ENCODE assay signal across 11 cellular contexts in genomic region chr1:183821309-183822080, GRCh38. TPM values are rescaled to one million over a fixed set of nuclear protein-coding genes. Genes with fewer than 3 reads are reported as not detected.
DNase-seq lines count a peak whose midpoint lies in the region; ATAC-seq, FAIRE-seq and TF ChIP-seq lines count a peak whose summit lies in the region.
"Had no signal": no experiment of that assay in that cellular context is flagged by ENCODE, and none has a peak within 500 bp of the region (broad histone marks: within the 10 kb centered on the region; RNA-seq: fewer than 3 reads in every experiment).

No MANE protein-coding gene starts in this region.

- FAIRE-seq in HepG2 (lab: Jason Lieb, UNC) = no peak
- FAIRE-seq: A204.1, H1 had no signal

- no peaks in the 10 kb centered on the region for H3K9me3 ChIP-seq in liver (ENCODE audit: control insufficient read depth in 4 of 4, low read length in 3 of 4)
- H3K9me3 ChIP-seq in HepG2 (ENCODE audit: low read length) = no peaks in the 10 kb centered on the region
- H3K9me3 ChIP-seq in osteoblast (ENCODE audit: low read depth, low read length) = no peaks in the 10 kb centered on the region

- CTCF ChIA-PET in HepG2 (lab: Yijun Ruan, JAX; ENCODE audit: low intra/inter-chr PET ratio, low total read pairs) = no interaction called here

- TF ChIP-seq EP300 in HepG2 (IDR thresholded peaks at IDR 0.05; ENCODE audit: low read depth in 2 of 2, low read length in 2 of 2) (no peak), HepG2 (CRISPR knock-in tag; IDR thresholded peaks at IDR 0.05; ENCODE audit: borderline replicate concordance) (no peak)

- no peak overlapping the region for H2AFZ ChIP-seq in HepG2 (ENCODE audit: low read length)
- peak overlapping the region; percentile 10 for H2AFZ ChIP-seq in osteoblast (ENCODE audit: low read length)
- H2AFZ ChIP-seq: PC-9 had no signal

- POLR2A ChIA-PET in HepG2 (lab: Yijun Ruan, JAX) = no interaction called here

- no TSS peak for BruUV-seq in HepG2 (replicated peaks; lab: Mats Ljungman, UMichigan)

- TF ChIP-seq RAD21 in liver (IDR thresholded peaks at IDR 0.05) (no peak), HepG2 (CRISPR knock-in tag; IDR thresholded peaks at IDR 0.05) (no peak)

- peaks cover 0 to 4% (median under 1%) of the 10 kb centered on the region in 4 donors for H3K4me1 ChIP-seq in liver (ENCODE audit: control insufficient read depth in 4 of 4, insufficient read depth in 4 of 4, low read length in 3 of 4)
- H3K4me1 ChIP-seq in HepG2 (ENCODE audit: insufficient read depth, low read length) = no peaks in the 10 kb centered on the region
- peaks cover 34% of the 10 kb centered on the region for H3K4me1 ChIP-seq in osteoblast (ENCODE audit: insufficient read depth, low read length)

- H3K36me3 ChIP-seq in liver (ENCODE audit: control insufficient read depth in 4 of 4, insufficient read depth in 3 of 4, low read depth in 1 of 4, low read length in 3 of 4) (no peaks in the 10 kb centered on the region), HepG2 (replicated peaks in 1 of 2; ENCODE audit: control insufficient read depth in 1 of 2, insufficient read depth in 2 of 2, low read length in 2 of 2) (no peaks in the 10 kb centered on the region), osteoblast (ENCODE audit: insufficient read depth, low read length) (no peaks in the 10 kb centered on the region)

- no peaks in the 10 kb centered on the region; the same call in 1 of the 2 replicates for H4K20me1 ChIP-seq in HepG2 (ENCODE audit: insufficient read depth, low read length)
- H4K20me1 ChIP-seq in osteoblast (ENCODE audit: insufficient read depth, low read length) = no peaks in the 10 kb centered on the region

- no peak for ATAC-seq in HepG2

- H3K79me2 ChIP-seq in HepG2 (ENCODE audit: insufficient read depth, low read length) (no peaks in the 10 kb centered on the region), osteoblast (ENCODE audit: insufficient read depth, low read length) (peaks cover 14% of the 10 kb centered on the region)

- H3K4me2 ChIP-seq in HepG2 (ENCODE audit: low read depth, low read length) = no peak overlapping the region
- H3K4me2 ChIP-seq in osteoblast (ENCODE audit: insufficient read depth, low read length) = peak overlapping the region; percentile 60
- H3K4me2 ChIP-seq: PC-9 had no signal

- intact Hi-C loops in HepG2 (cut with micrococcal nuclease; ENCODE audit: unreplicated experiment) = no loop called here

- H3K9ac ChIP-seq in liver (ENCODE audit: low read depth in 1 of 2, low read length in 2 of 2) (no peak overlapping the region), HepG2 (ENCODE audit: insufficient read depth, low read depth, low read length) (no peak overlapping the region)

- in situ Hi-C loops in HepG2 (cut with HindIII; ENCODE audit: extremely low pct_ligation_motif_present, low pct_unique_long_range_greater_than_20kb) = no loop called here

- no peaks in the 10 kb centered on the region for H3K27me3 ChIP-seq in liver (ENCODE audit: control insufficient read depth in 4 of 4, insufficient read depth in 4 of 4, low read length in 3 of 4)
- H3K27me3 ChIP-seq in HepG2 (ENCODE audit: control insufficient read depth in 1 of 2, insufficient read depth in 2 of 2, low read length in 2 of 2) = no peaks in the 10 kb centered on the region; a peak in 1 of 5 replicates
- no peaks in the 10 kb centered on the region for H3K27me3 ChIP-seq in osteoblast (ENCODE audit: insufficient read depth, low read length)

- TF ChIP-seq CTCF in liver (IDR thresholded peaks at IDR 0.05; ENCODE audit: low read depth, low read length, missing input control) = no peak
- no peak for TF ChIP-seq CTCF in HepG2 (CRISPR knock-in tag; IDR thresholded peaks at IDR 0.05)
- no peak for TF ChIP-seq CTCF in fibroblast of the aortic adventitia (IDR thresholded peaks at IDR 0.05; ENCODE audit: insufficient read depth, low read length)
- TF ChIP-seq CTCF in osteoblast (IDR thresholded peaks at IDR 0.05; ENCODE audit: extremely low read depth, low read depth, low read length) = no peak

- DNase-seq in HepG2 (ENCODE audit: low spot score) = no peak
- peak; percentile 25 for DNase-seq in fibroblast of the aortic adventitia (ENCODE audit: low read depth)
- DNase-seq in osteoblast (ENCODE audit: insufficient read length, low spot score, missing footprints) = no peak
- no peak for DNase-seq in RPMI8226
- no peak for DNase-seq in activated T-cell treated with anti-CD3 and anti-CD28 coated beads, Interleukin-2, amount 50 U/mL, for 1 hour
- DNase-seq in stimulated activated CD4-positive, alpha-beta T cell treated with anti-CD3 and anti-CD28 coated beads, Interleukin-2, amount 100 ng/mL, for 48 hours = no peak
- no peak for DNase-seq in NCI-H146 treated with DMSO at 0.1 percent for 48 hours (lab: John Stamatoyannopoulos, UW; ENCODE audit: unreplicated experiment)
- DNase-seq: PC-9 had no signal

- H3K27ac ChIP-seq in liver (ENCODE audit: low read depth in 1 of 2, low read length in 2 of 2) (peak overlapping the region; percentile 19 to 28), HepG2 (ENCODE audit: extremely low read length, insufficient read depth, low read length) (no peak overlapping the region), osteoblast (ENCODE audit: low read depth, low read length) (peak overlapping the region; percentile 84)
- H3K27ac ChIP-seq: PC-9 had no signal

- WGBS in liver = 74% methylated on average over 1 of the region's 1 CpG
- 90% methylated on average over 1 of the region's 1 CpG for WGBS in HepG2 (ENCODE audit: low lambda C conversion rate)

- TF ChIP-seq POLR2A in HepG2 (IDR thresholded peaks at IDR 0.05; ENCODE audit: insufficient read depth in 1 of 2, low read depth in 2 of 2, low read length in 2 of 2) = no peak

- no peak overlapping the region for H3K4me3 ChIP-seq in liver (ENCODE audit: low read depth in 1 of 3, low read length in 3 of 3)
- no peak overlapping the region for H3K4me3 ChIP-seq in HepG2 (replicated peaks in 1 of 3; ENCODE audit: insufficient read depth in 1 of 3, low read depth in 2 of 3, low read length in 3 of 3)
- no peak overlapping the region for H3K4me3 ChIP-seq in fibroblast of the aortic adventitia (ENCODE audit: low read depth, low read length)
- peak overlapping the region; percentile 17 for H3K4me3 ChIP-seq in osteoblast (ENCODE audit: insufficient read depth, low read length)
- H3K4me3 ChIP-seq: PC-9 had no signal

TF ChIP-seq in liver, 16 proteins besides CTCF, POLR2A, EP300 and RAD21:
- TF ChIP-seq TAF1 (conservative IDR thresholded peaks at IDR 0.05) (no peak), RXRA (IDR thresholded peaks at IDR 0.05) (peak in 1 of 2 donors; percentile 4), HNF4A (conservative IDR thresholded peaks at IDR 0.05) (no peak), NR2F2 (IDR thresholded peaks at IDR 0.05) (peak; percentile 73)

TF ChIP-seq in HepG2, 621 proteins besides CTCF, POLR2A, EP300 and RAD21 (continues in another document):
- TF ChIP-seq ZNF280B (CRISPR knock-in tag; IDR thresholded peaks at IDR 0.05; ENCODE audit: borderline replicate concordance) = no peak
- TF ChIP-seq NCOA1 (CRISPR knock-in tag; IDR thresholded peaks at IDR 0.05) = no peak
- TF ChIP-seq ZNF740 (CRISPR knock-in tag; IDR thresholded peaks at IDR 0.05) = no peak
- TF ChIP-seq KMT2A (CRISPR knock-in tag; IDR thresholded peaks at IDR 0.05) = no peak
- no peak for TF ChIP-seq ZNF615 (CRISPR knock-in tag; IDR thresholded peaks at IDR 0.05; ENCODE audit: borderline replicate concordance)

RNA-seq across cellular contexts. Expression of gene RGL1, which starts 16.6 kb away (rescaled TPM):
- total RNA-seq in liver (10 to 100 TPM; 12.3 to 15.3 TPM), HepG2 (2016; rRNA removed; fragmentation: Illumina TruSeq; extraction: Trizol) (4.7 and 5.7 TPM in 2 replicates), fibroblast of the aortic adventitia (ENCODE audit: low replicate concordance) (55.1 and 100 TPM in 2 replicates), osteoblast (24.6 and 25.3 TPM in 2 replicates)
- polyA plus RNA-seq in liver (1 to 10 TPM; 3.9 to 5.6 TPM), HepG2 (2011; rRNA removed) (3.4 and 3.5 TPM in 2 replicates)
- 0.81 and 1.1 TPM in 2 replicates for total RNA-seq in HepG2 (2016; cell fraction: cytosol; rRNA removed; fragmentation: Illumina TruSeq; extraction: Trizol; ENCODE audit: low read depth)
- 4.3 and 5.7 TPM in 2 replicates for total RNA-seq in HepG2 (2016; cell fraction: insoluble cytoplasmic fraction; rRNA removed; fragmentation: Illumina TruSeq; extraction: Trizol)
- 2.6 and 2.8 TPM in 2 replicates for total RNA-seq in HepG2 (2016; cell fraction: membrane; rRNA removed; fragmentation: Illumina TruSeq; extraction: Trizol)
- 5.2 and 5.9 TPM in 2 replicates for total RNA-seq in HepG2 (2016; cell fraction: nucleus; rRNA removed; fragmentation: Illumina TruSeq; extraction: Trizol)
- 2.4 and 3.1 TPM in 2 replicates for polyA plus RNA-seq in HepG2 (2011; cell fraction: cytosol; rRNA removed)
- polyA plus RNA-seq in HepG2 (2011; cell fraction: nucleus; rRNA removed) = 2.7 and 2.8 TPM in 2 replicates
- 1.8 and 1.9 TPM in 2 replicates for polyA plus RNA-seq in HepG2 (2012)
- 0.16 and 0.20 TPM in 2 replicates for polyA plus RNA-seq in HepG2 (2016; cell fraction: cytosol; fragmentation: Illumina TruSeq; extraction: Trizol; ENCODE audit: low read depth)
- polyA plus RNA-seq in HepG2 (2016; cell fraction: insoluble cytoplasmic fraction; fragmentation: Illumina TruSeq; extraction: Trizol; ENCODE audit: low read depth) = 5.0 and 5.2 TPM in 2 replicates
- 1.2 and 1.3 TPM in 2 replicates for polyA plus RNA-seq in HepG2 (2016; cell fraction: membrane; fragmentation: Illumina TruSeq; extraction: Trizol; ENCODE audit: low read depth)
- polyA plus RNA-seq in HepG2 (2016; cell fraction: nucleus; fragmentation: Illumina TruSeq; extraction: Trizol; ENCODE audit: insufficient read depth, low read depth) = 5.2 and 5.4 TPM in 2 replicates
- 1.8 and 3.3 TPM in 2 replicates for polyA minus RNA-seq in HepG2 (2011; rRNA and poly(A)+ RNA removed; ENCODE audit: low replicate concordance)
- polyA minus RNA-seq in HepG2 (2011; cell fraction: cytosol; rRNA and poly(A)+ RNA removed) = 2.6 and 3.0 TPM in 2 replicates
- polyA minus RNA-seq in HepG2 (2011; cell fraction: nucleus; rRNA and poly(A)+ RNA removed) = 6.7 and 7.7 TPM in 2 replicates
